Comparison of ENCODE assay signal across 20 cellular contexts in genomic region chrX:78129714-78130113, GRCh38.
"Had no signal": no experiment of that assay in that cellular context is flagged by ENCODE, and none has a peak within 500 bp of the region (broad histone marks: within the 10 kb centered on the region; RNA-seq: fewer than 3 reads in every experiment).

No MANE protein-coding gene starts in this region.

- H3K4me1 Mint-ChIP-seq: activated B cell treated with CpG ODN at 0.5 μM for 24 hours, mesothelial cell of epicardium, nephron had no signal

- H3K4me3 ChIP-seq: esophagus muscularis mucosa, gastroesophageal sphincter, heart left ventricle, lung, suprapubic skin, vagina had no signal

- H3K4me1 ChIP-seq: suprapubic skin, vagina had no signal

- H3K9me3 ChIP-seq: esophagus muscularis mucosa, gastroesophageal sphincter, heart left ventricle, suprapubic skin, vagina had no signal

- FAIRE-seq: kidney had no signal

- H3K27ac Mint-ChIP-seq: activated B cell treated with CpG ODN at 0.5 μM for 24 hours, nephron had no signal

- H3K4me3 Mint-ChIP-seq: activated B cell treated with CpG ODN at 0.5 μM for 24 hours; activated naive CD4-positive, alpha-beta T cell treated with anti-CD3 and anti-CD28 coated beads for 36 hours; mesothelial cell of epicardium; nephron; stimulated activated naive CD8-positive, alpha-beta T cell treated with anti-CD3 and anti-CD28 coated beads, Interleukin-15, Interleukin-2, amounts not matched to agents 100 ng/mL and 50 ng/mL, for 24 hours had no signal

- H3K27ac ChIP-seq: brain microvascular endothelial cell, gastroesophageal sphincter, heart left ventricle, suprapubic skin, vagina had no signal

- H3K27me3 ChIP-seq: brain microvascular endothelial cell, esophagus muscularis mucosa, gastroesophageal sphincter, heart left ventricle, suprapubic skin, vagina had no signal

- H3K9me3 Mint-ChIP-seq: activated B cell treated with CpG ODN at 0.5 μM for 24 hours; activated naive CD4-positive, alpha-beta T cell treated with anti-CD3 and anti-CD28 coated beads for 36 hours; nephron; stimulated activated naive CD8-positive, alpha-beta T cell treated with anti-CD3 and anti-CD28 coated beads, Interleukin-15, Interleukin-2, amounts not matched to agents 100 ng/mL and 50 ng/mL, for 24 hours had no signal

- H3K27me3 Mint-ChIP-seq: activated B cell treated with CpG ODN at 0.5 μM for 24 hours; stimulated activated naive CD8-positive, alpha-beta T cell treated with anti-CD3 and anti-CD28 coated beads, Interleukin-15, Interleukin-2, amounts not matched to agents 100 ng/mL and 50 ng/mL, for 24 hours had no signal

- DNase-seq: activated B cell treated with CpG ODN at 0.5 μM for 24 hours; activated CD4-positive, alpha-beta T cell treated with anti-CD3 and anti-CD28 coated beads, Interleukin-2, amount 50 U/mL, for 1 hour; activated naive CD4-positive, alpha-beta T cell treated with anti-CD3 and anti-CD28 coated beads for 36 hours; aorta; brain microvascular endothelial cell; cortex of kidney; effector CD4-positive, alpha-beta T cell; heart left ventricle; kidney; T-helper 9 cell; trophoblast cell had no signal

- ATAC-seq: gastroesophageal sphincter, heart left ventricle, left lobe of liver had no signal
